Comparison of ENCODE assay signal across 21 cellular contexts in the genomic region with DNA sequence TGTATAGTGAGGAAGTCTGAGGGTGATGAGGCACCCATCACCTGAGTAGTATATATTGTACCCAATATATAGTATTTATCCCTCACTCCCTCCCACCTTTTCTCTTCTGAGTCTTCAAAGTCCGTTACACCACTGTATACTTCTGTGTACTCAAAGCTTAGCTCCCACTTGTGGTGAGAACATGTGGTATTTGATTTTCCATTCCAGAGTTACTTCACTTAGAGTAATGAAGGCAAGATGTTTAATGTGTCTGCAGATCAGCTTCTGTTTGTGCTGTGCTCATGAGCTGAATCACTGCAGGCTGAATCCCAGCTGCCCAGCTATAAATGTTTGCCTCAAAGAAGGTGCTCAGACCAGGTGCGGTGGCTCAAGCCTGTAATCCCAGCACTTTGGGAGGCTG.
A peak's percentile ranks its signal among the peaks of the same experiment; 100 is the strongest.
DNase-seq lines count a peak whose midpoint lies in the region; ATAC-seq and TF ChIP-seq lines count a peak whose summit lies in the region.
"Had no signal": no experiment of that assay in that cellular context is flagged by ENCODE, and none has a peak within 500 bp of the region (broad histone marks: within the 10 kb centered on the region; RNA-seq: fewer than 3 reads in every experiment).

No MANE protein-coding gene starts in this region.

- H3K4me3 ChIP-seq in PC-3 (ENCODE audit: low read length): no peak overlapping the region
- H3K4me3 ChIP-seq: coronary artery, heart left ventricle, SJCRH30 had no signal

- no peaks in the 10 kb centered on the region for H3K36me3 ChIP-seq in PC-3 (ENCODE audit: low read depth, low read length)
- H3K36me3 ChIP-seq: brain microvascular endothelial cell, heart left ventricle, SJCRH30 had no signal

- POLR2A ChIA-PET in PC-3 (lab: Charles Lee; ENCODE audit: unreplicated experiment): no interaction called here

- CTCF ChIA-PET in PC-3 (lab: Charles Lee): no interaction called here

- DNase-seq in EH (ENCODE audit: low read depth): peak; percentile 47
- peak; percentile 35 for DNase-seq in PC-3
- peak; percentile 57 for DNase-seq in fibroblast of gingiva (ENCODE audit: low read depth)
- no peak for DNase-seq in omental fat pad (ENCODE audit: low spot score)
- no peak for DNase-seq in hippocampal formation (lab: John Stamatoyannopoulos, UW)
- no peak for DNase-seq in NCI-H146 treated with DMSO at 0.1 percent for 48 hours (lab: John Stamatoyannopoulos, UW; ENCODE audit: unreplicated experiment)
- DNase-seq in AG08396 (ENCODE audit: low spot score): no peak
- DNase-seq: activated CD8-positive, alpha-beta T cell treated with anti-CD3 and anti-CD28 coated beads, Interleukin-2, amount 10 ng/mL, durations not matched to agents 7 days and 5 days; activated gamma-delta T cell treated with Interleukin-2 at 50 U/mL for 16 hours; activated naive CD8-positive, alpha-beta T cell treated with anti-CD3 and anti-CD28 coated beads, Interleukin-2, amount 50 U/mL, for 24 hours; activated T-cell treated with anti-CD3 and anti-CD28 coated beads for 4 hours; brain microvascular endothelial cell; CD4-positive, alpha-beta T cell; DMS 273 treated with DMSO at 0.1 percent for 48 hours; NCI-H146; NCI-H510A; NK-92 treated with Interleukin-12 subunit alpha and Interleukin-12 subunit beta, amount 100 ng/mL, for 24 hours; retina; SJCRH30 had no signal

- no peaks in the 10 kb centered on the region for H3K9me3 ChIP-seq in PC-3 (ENCODE audit: low read length)
- H3K9me3 ChIP-seq: heart left ventricle, SJCRH30 had no signal

- no peak overlapping the region for H3K4me2 ChIP-seq in PC-3 (ENCODE audit: low read length)

- H3K4me1 ChIP-seq in PC-3 (ENCODE audit: insufficient read depth, low read length): peaks cover 11% of the 10 kb centered on the region
- H3K4me1 ChIP-seq: SJCRH30 had no signal

- no peak overlapping the region for H3K9ac ChIP-seq in PC-3 (ENCODE audit: low read length)

- H3K79me2 ChIP-seq in PC-3 (ENCODE audit: low read length): no peaks in the 10 kb centered on the region

- TF ChIP-seq CTCF in PC-3 (conservative IDR thresholded peaks at IDR 0.05; ENCODE audit: low read depth, low read length): 0 out of 2 replicates have a peak, but pooled peaks have one; percentile 16
- no peak for TF ChIP-seq CTCF in omental fat pad (IDR thresholded peaks at IDR 0.05)

- H2AFZ ChIP-seq in PC-3 (ENCODE audit: low read length): no peak overlapping the region

- no peaks in the 10 kb centered on the region for H3F3A ChIP-seq in PC-3 (ENCODE audit: low read length, unreplicated experiment)

- no peaks in the 10 kb centered on the region for H3K9me2 ChIP-seq in PC-3 (replicated peaks; ENCODE audit: low read length)

- H3K27me3 ChIP-seq in PC-3 (ENCODE audit: low read length): peaks cover 5% of the 10 kb centered on the region; the same call in 1 of the 2 replicates
- H3K27me3 ChIP-seq: brain microvascular endothelial cell, heart left ventricle had no signal

- ATAC-seq in PC-3 (no peak), omental fat pad (ENCODE audit: low FRiP score) (peak; percentile 26)
- ATAC-seq: activated CD8-positive, alpha-beta T cell treated with anti-CD3 and anti-CD28 coated beads, Interleukin-2, amount 10 ng/mL, durations not matched to agents 7 days and 5 days; activated naive CD8-positive, alpha-beta T cell treated with anti-CD3 and anti-CD28 coated beads, Interleukin-2, amount 50 U/mL, for 24 hours had no signal

- intact Hi-C loops in PC-3 (cut with micrococcal nuclease): no loop called here

- no peak overlapping the region for H3K27ac ChIP-seq in PC-3 (ENCODE audit: low read length)
- H3K27ac ChIP-seq: brain microvascular endothelial cell, coronary artery, SJCRH30 had no signal

- no peaks in the 10 kb centered on the region for H4K20me1 ChIP-seq in PC-3 (ENCODE audit: low read length)

- no TSS peak for BruUV-seq in PC-3 (replicated peaks; lab: Mats Ljungman, UMichigan)

Comparison
In these comparisons a context has a peak if more than half of its experiments do, and no peak if none do; other contexts are left out.
1. DNase-seq: peak in EH (single experiment), PC-3 (single experiment) and fibroblast of gingiva (single experiment); none in omental fat pad (single experiment), hippocampal formation (0 of 2), NCI-H146 treated with DMSO at 0.1 percent for 48 hours (single experiment) and AG08396 (single experiment).